ENCODE assay signal across 1 cellular context in genomic region chr16:70695351-70696070, GRCh38.
TF ChIP-seq lines count a peak whose summit lies in the region.

No MANE protein-coding gene starts in this region.

TF ChIP-seq in IMR-90, 13 proteins besides CTCF, POLR2A, EP300 and RAD21:
- TF ChIP-seq, protein P1, sequence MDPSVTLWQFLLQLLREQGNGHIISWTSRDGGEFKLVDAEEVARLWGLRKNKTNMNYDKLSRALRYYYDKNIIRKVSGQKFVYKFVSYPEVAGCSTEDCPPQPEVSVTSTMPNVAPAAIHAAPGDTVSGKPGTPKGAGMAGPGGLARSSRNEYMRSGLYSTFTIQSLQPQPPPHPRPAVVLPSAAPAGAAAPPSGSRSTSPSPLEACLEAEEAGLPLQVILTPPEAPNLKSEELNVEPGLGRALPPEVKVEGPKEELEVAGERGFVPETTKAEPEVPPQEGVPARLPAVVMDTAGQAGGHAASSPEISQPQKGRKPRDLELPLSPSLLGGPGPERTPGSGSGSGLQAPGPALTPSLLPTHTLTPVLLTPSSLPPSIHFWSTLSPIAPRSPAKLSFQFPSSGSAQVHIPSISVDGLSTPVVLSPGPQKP (IDR thresholded peaks at IDR 0.05; ENCODE audit: borderline replicate concordance, low read depth, low read length) = no peak
- TF ChIP-seq CEBPB (IDR thresholded peaks at IDR 0.05; ENCODE audit: low read depth, low read length) = no peak
- TF ChIP-seq SMC3 (IDR thresholded peaks at IDR 0.05; ENCODE audit: low read depth, low read length) = no peak
- no peak for TF ChIP-seq RCOR1 (IDR thresholded peaks at IDR 0.05; ENCODE audit: insufficient replicate concordance, low read length)
- no peak for TF ChIP-seq CHD1 (IDR thresholded peaks at IDR 0.05; ENCODE audit: low read depth, low read length)
- no peak for TF ChIP-seq MAZ (IDR thresholded peaks at IDR 0.05; ENCODE audit: borderline replicate concordance, low read depth, low read length)
- TF ChIP-seq FOS (IDR thresholded peaks at IDR 0.05; ENCODE audit: low read depth, low read length) = no peak
- TF ChIP-seq USF2 (IDR thresholded peaks at IDR 0.05; ENCODE audit: low read depth, low read length) = no peak
- no peak for TF ChIP-seq MAFK (IDR thresholded peaks at IDR 0.05; ENCODE audit: low read depth, low read length)
- no peak for TF ChIP-seq MXI1 (IDR thresholded peaks at IDR 0.05; ENCODE audit: borderline replicate concordance, low read depth, low read length)
- TF ChIP-seq BHLHE40 (IDR thresholded peaks at IDR 0.05; ENCODE audit: low read depth, low read length) = no peak
- no peak for TF ChIP-seq NFE2L2 (IDR thresholded peaks at IDR 0.05; ENCODE audit: low read depth, low read length)
- no peak for TF ChIP-seq RFX5 (IDR thresholded peaks at IDR 0.05; ENCODE audit: low read depth, low read length)
